Comparison of ENCODE assay signal across 20 cellular contexts in the genomic region with DNA sequence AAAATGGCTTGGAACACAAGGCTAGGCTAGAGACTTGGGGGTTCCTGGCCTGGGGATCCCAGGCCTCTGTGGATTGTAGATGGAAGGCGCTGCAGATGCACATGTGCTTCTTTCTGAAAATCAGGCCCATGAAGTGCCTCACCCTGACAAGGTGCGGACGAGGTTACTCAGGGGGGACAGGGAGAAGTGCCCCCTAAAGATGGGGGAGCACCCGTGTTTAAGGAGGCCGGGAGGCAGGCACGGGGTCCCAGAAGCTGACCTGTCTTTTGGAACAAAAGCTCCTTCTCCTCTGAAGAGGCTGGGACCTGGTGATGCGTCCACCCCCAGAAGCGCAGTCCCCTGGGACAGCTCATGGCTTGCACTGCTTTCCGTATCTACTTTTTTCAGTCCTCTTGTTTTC. TPM values are rescaled to one million over a fixed set of nuclear protein-coding genes. Genes with fewer than 3 reads are reported as not detected.
DNase-seq lines count a peak whose midpoint lies in the region; ATAC-seq and TF ChIP-seq lines count a peak whose summit lies in the region.
"Had no signal": no experiment of that assay in that cellular context is flagged by ENCODE, and none has a peak within 500 bp of the region (broad histone marks: within the 10 kb centered on the region; RNA-seq: fewer than 3 reads in every experiment).

No MANE protein-coding gene starts in this region.

- H3K27me3 Mint-ChIP-seq in naive B cell: peaks cover 14 to 58% (median 55%) of the 10 kb centered on the region in 3 donors

- no peak overlapping the region for H3K4me2 ChIP-seq in SK-N-SH

- no peaks in the 10 kb centered on the region for H3K9me2 ChIP-seq in SK-N-SH

- peaks cover 0 to 7% (median 1%) of the 10 kb centered on the region in 7 donors for H3K9me3 Mint-ChIP-seq in naive B cell
- H3K9me3 Mint-ChIP-seq: activated T-helper 2 cell treated with anti-CD3 and anti-CD28 coated beads, Interferon-gamma antibody, Interleukin-2, Interleukin-4, amounts not matched to agents 10 μg/mL and 5 μg/mL and 100 μg/mL, durations not matched to agents 14 hours and 24 hours and 36 hours; dendritic cell treated with granulocyte-macrophage colony-stimulating factor and Interleukin-4, amounts not matched to agents 40 ng/mL and 50 ng/mL, for 4 days had no signal

- no peak overlapping the region for H2AFZ ChIP-seq in SK-N-SH (ENCODE audit: low read depth)
- H2AFZ ChIP-seq: GM23248 had no signal

- H3K9ac ChIP-seq in SK-N-SH: no peak overlapping the region
- H3K9ac ChIP-seq: GM23248 had no signal

- ATAC-seq in SK-N-SH treated with all-trans-retinoic acid at 6 μM for 48 hours (no peak), naive B cell (ENCODE audit: low read depth in 2 of 2) (no peak)
- ATAC-seq: heart left ventricle, left colon, PC-3 had no signal

- DNase-seq in SK-N-SH (peak; percentile 8), dorsolateral prefrontal cortex (no peak), naive B cell (no peak), transverse colon (no peak), DMS153 (lab: John Stamatoyannopoulos, UW) (no peak), NK-92 (lab: John Stamatoyannopoulos, UW; ENCODE audit: unreplicated experiment) (no peak)
- no peak for DNase-seq in stimulated activated naive CD4-positive, alpha-beta T cell treated with Interleukin-2 at 50 U/mL for 16 hours (lab: John Stamatoyannopoulos, UW)
- DNase-seq: esophagus squamous epithelium, GM23248, heart left ventricle, left colon, NCI-H187, NCI-H524, PC-3 had no signal

- CTCF ChIA-PET in SK-N-SH (lab: Yijun Ruan, JAX): interaction anchor here (1.4 kb wide), 1 partner anchor 57 kb away, joined by 4 read pairs; no protein-coding TSS in a partner anchor

- H3K4me3 Mint-ChIP-seq in naive B cell: peak overlapping the region in 5 of 8 donors; percentile 12 to 53 (median 33)
- H3K4me3 Mint-ChIP-seq: dendritic cell treated with granulocyte-macrophage colony-stimulating factor and Interleukin-4, amounts not matched to agents 40 ng/mL and 50 ng/mL, for 4 days had no signal

- H3K27ac ChIP-seq in SK-N-SH (ENCODE audit: low read depth in 2 of 2, low read length in 1 of 2) (no peak overlapping the region), dorsolateral prefrontal cortex (peak overlapping the region in 3 of 59 donors; percentile 66 to 71 (median 68)), transverse colon (peak overlapping the region in 3 of 4 donors; percentile 52 to 72 (median 54))
- H3K27ac ChIP-seq: 22Rv1, GM23248 had no signal

- no peak overlapping the region for H3K27ac Mint-ChIP-seq in naive B cell
- H3K27ac Mint-ChIP-seq: activated T-helper 2 cell treated with anti-CD3 and anti-CD28 coated beads, Interferon-gamma antibody, Interleukin-2, Interleukin-4, amounts not matched to agents 10 μg/mL and 5 μg/mL and 100 μg/mL, durations not matched to agents 14 hours and 24 hours and 36 hours; CD14-positive monocyte; dendritic cell treated with granulocyte-macrophage colony-stimulating factor and Interleukin-4, amounts not matched to agents 40 ng/mL and 50 ng/mL, for 4 days had no signal

- intact Hi-C loops in dorsolateral prefrontal cortex (cut with DNase I): no loop called here
- intact Hi-C loops in transverse colon (cut with DNase I; ENCODE audit: low total_unique reads): no loop called here

- H3K4me1 ChIP-seq in SK-N-SH (ENCODE audit: control insufficient read depth in 1 of 2, insufficient read depth in 2 of 2, low read depth in 1 of 2, low read length in 1 of 2) (peaks cover 0 to 2% of the 10 kb centered on the region in 2 experiments; a peak in 1 of 4 replicates), transverse colon (peaks cover 0 to 8% (median 6%) of the 10 kb centered on the region in 4 donors)

- H3K79me2 ChIP-seq in SK-N-SH (ENCODE audit: insufficient read depth): no peaks in the 10 kb centered on the region

- no peak for TF ChIP-seq EP300 in SK-N-SH (IDR thresholded peaks at IDR 0.05; ENCODE audit: borderline replicate concordance in 1 of 2, low read depth in 1 of 2, low read length in 1 of 2)
- TF ChIP-seq EP300 in transverse colon (IDR thresholded peaks at IDR 0.05; ENCODE audit: low read depth): no peak

- in situ Hi-C loops in transverse colon (cut with MboI; ENCODE audit: low pct_ligation_motif_present in 1 of 4, low pct_unique_long_range_greater_than_20kb in 1 of 4, low sequenced_read_pairs in 3 of 4): no loop called here

- H3K27me3 ChIP-seq in SK-N-SH (ENCODE audit: insufficient read depth) (peaks cover 51% of the 10 kb centered on the region), dorsolateral prefrontal cortex (peaks cover 0 to 88% (median 29%) of the 10 kb centered on the region in 45 donors), transverse colon (peaks cover 39% of the 10 kb centered on the region)

- H4K20me1 ChIP-seq in SK-N-SH (ENCODE audit: insufficient read depth): peaks cover 5% of the 10 kb centered on the region; the same call in 1 of the 2 replicates

- no peaks in the 10 kb centered on the region for H3K36me3 Mint-ChIP-seq in naive B cell
- H3K36me3 Mint-ChIP-seq: CD14-positive monocyte had no signal

- H3K36me3 ChIP-seq in SK-N-SH (replicated peaks in 1 of 2; ENCODE audit: control insufficient read depth in 1 of 2, insufficient read depth in 2 of 2, low read length in 1 of 2): no peaks in the 10 kb centered on the region
- no peaks in the 10 kb centered on the region for H3K36me3 ChIP-seq in transverse colon
- H3K36me3 ChIP-seq: esophagus squamous epithelium, heart left ventricle had no signal

- no peak for TF ChIP-seq CTCF in SK-N-SH (IDR thresholded peaks at IDR 0.05)
- TF ChIP-seq CTCF in dorsolateral prefrontal cortex (IDR thresholded peaks at IDR 0.05 in 54 of 56, conservative IDR thresholded peaks at IDR 0.05 in 2 of 56; ENCODE audit: low read depth in 1 of 56, partially characterized antibody in 56 of 56): no peak
- TF ChIP-seq CTCF in transverse colon (IDR thresholded peaks at IDR 0.05): no peak

- 65% methylated on average over 9 of the region's 9 CpGs for WGBS in SK-N-SH (ENCODE audit: low lambda C conversion rate)
- WGBS in transverse colon (ENCODE audit: low coverage in 1 of 2), 2 donors: 76% methylated on average over 9 of the region's 9 CpGs; no CpG with 5 or more reads in 1 of the 2 donors

- POLR2A ChIA-PET in SK-N-SH (lab: Yijun Ruan, JAX): no interaction called here

- no peaks in the 10 kb centered on the region for H3K9me3 ChIP-seq in SK-N-SH
- H3K9me3 ChIP-seq in transverse colon: no peaks in the 10 kb centered on the region
- H3K9me3 ChIP-seq: esophagus squamous epithelium, heart left ventricle had no signal

- peaks cover 5% of the 10 kb centered on the region for H3F3A ChIP-seq in SK-N-SH (replicated peaks; ENCODE audit: insufficient read depth)

- H3K4me1 Mint-ChIP-seq in naive B cell: peaks cover 5 to 8% (median 6%) of the 10 kb centered on the region in 3 donors

- H3K4me3 ChIP-seq in SK-N-SH (ENCODE audit: low read depth in 2 of 2, low read length in 1 of 2) (no peak overlapping the region), dorsolateral prefrontal cortex (peak overlapping the region in 48 of 59 donors; percentile 15 to 73 (median 59)), transverse colon (peak overlapping the region in 1 of 4 donors; percentile 51)
- H3K4me3 ChIP-seq: GM23248 had no signal

- no peak for TF ChIP-seq POLR2A in transverse colon (IDR thresholded peaks at IDR 0.05)

- no peak for TF ChIP-seq RAD21 in SK-N-SH (IDR thresholded peaks at IDR 0.05; ENCODE audit: low read length)

TF ChIP-seq in SK-N-SH, 30 proteins besides CTCF, POLR2A, EP300 and RAD21 (continues in another document):
- TF ChIP-seq RFX5 (IDR thresholded peaks at IDR 0.05; ENCODE audit: low read length) (no peak), FOXM1 (IDR thresholded peaks at IDR 0.05; ENCODE audit: low read depth) (no peak), RCOR1 (IDR thresholded peaks at IDR 0.05; ENCODE audit: low read length) (no peak)

TF ChIP-seq in SK-N-SH treated with all-trans-retinoic acid at 6 μM for 48 hours, 23 proteins besides CTCF, POLR2A, EP300 and RAD21 (continues in another document):
- TF ChIP-seq ZFP3 (CRISPR knock-in tag; IDR thresholded peaks at IDR 0.05): no peak
- TF ChIP-seq ZFP30 (CRISPR knock-in tag; IDR thresholded peaks at IDR 0.05): no peak

RNA-seq across cellular contexts. Expression of a gene that starts 2.4 kb away (rescaled TPM):
- polyA plus RNA-seq in SK-N-SH (2012; rRNA removed) (1.9 and 2.4 TPM in 2 replicates), naive B cell (ENCODE audit: low read depth in 6 of 6) (under 1 TPM in 1 of 6 donors, not detected in 5; 0.38 TPM)
- polyA plus RNA-seq in SK-N-SH (2012; cell fraction: cytosol; rRNA removed): 1.1 and 2.7 TPM in 2 replicates
- polyA plus RNA-seq in SK-N-SH (2012; cell fraction: nucleus; rRNA removed): 8.9 and 16.9 TPM in 2 replicates
- total RNA-seq in dorsolateral prefrontal cortex (100 to 1,000 TPM; 104 to 526 (median 351) TPM), transverse colon (1 to 10 TPM; 2.0 to 6.6 (median 4.2) TPM)
- total RNA-seq: GM23248, MCF 10A had no signal
- polyA plus RNA-seq: CD14-positive monocyte, GM23248 had no signal

RNA-seq across cellular contexts. Expression of a gene that starts 33.4 kb away (rescaled TPM):
- polyA plus RNA-seq in SK-N-SH (2012; rRNA removed): 326 and 367 TPM in 2 replicates
- polyA plus RNA-seq in SK-N-SH (2012; cell fraction: cytosol; rRNA removed): 195 and 259 TPM in 2 replicates
- 162 and 171 TPM in 2 replicates for polyA plus RNA-seq in SK-N-SH (2012; cell fraction: nucleus; rRNA removed)
- 100 to 1,000 TPM in 14 of 120 experiments, 10 to 100 TPM in 106; 55.7 to 109 (median 84.8) TPM for total RNA-seq in dorsolateral prefrontal cortex
- polyA plus RNA-seq in naive B cell (ENCODE audit: low read depth in 6 of 6): 100 to 1,000 TPM; 308 to 413 (median 364) TPM
- total RNA-seq in transverse colon: 100 to 1,000 TPM in 2 of 4 donors, 10 to 100 TPM in 2; 16.1 to 165 (median 95.8) TPM

RNA-seq across cellular contexts. Expression of a gene that starts 33.7 kb away (rescaled TPM):
- polyA plus RNA-seq in SK-N-SH (2012; rRNA removed) (78.0 and 107 TPM in 2 replicates), naive B cell (ENCODE audit: low read depth in 6 of 6) (100 to 1,000 TPM in 1 of 6 donors, 10 to 100 TPM in 5; 78.9 to 112 (median 94.3) TPM)
- polyA plus RNA-seq in SK-N-SH (2012; cell fraction: cytosol; rRNA removed): 38.1 and 53.3 TPM in 2 replicates
- polyA plus RNA-seq in SK-N-SH (2012; cell fraction: nucleus; rRNA removed): 212 and 213 TPM in 2 replicates
- total RNA-seq in dorsolateral prefrontal cortex (10 to 100 TPM; 35.7 to 90.5 (median 70.9) TPM), transverse colon (100 to 1,000 TPM in 2 of 4 donors, 10 to 100 TPM in 2; 77.5 to 203 (median 117) TPM)

RNA-seq across cellular contexts. Expression of a gene that starts 47.1 kb away (rescaled TPM):
- polyA plus RNA-seq in SK-N-SH (2012; rRNA removed) (0.50 and 0.74 TPM in 2 replicates), naive B cell (ENCODE audit: low read depth in 6 of 6) (under 1 TPM in 1 of 6 donors, not detected in 5; 0.08 TPM)
- 0.08 and 0.19 TPM in 2 replicates for polyA plus RNA-seq in SK-N-SH (2012; cell fraction: cytosol; rRNA removed)
- 0.80 and 1.5 TPM in 2 replicates for polyA plus RNA-seq in SK-N-SH (2012; cell fraction: nucleus; rRNA removed)
- total RNA-seq in dorsolateral prefrontal cortex (10 to 100 TPM in 19 of 120 experiments, 1 to 10 TPM in 101; 1.8 to 14.2 (median 6.3) TPM), transverse colon (1 to 10 TPM in 2 of 4 donors, under 1 TPM in 2; 0.64 to 3.8 (median 1.3) TPM)
- total RNA-seq: activated T-helper 2 cell treated with anti-CD3 and anti-CD28 coated beads, Interferon-gamma antibody, Interleukin-2, Interleukin-4, amounts not matched to agents 10 μg/mL and 5 μg/mL and 100 μg/mL, durations not matched to agents 14 hours and 24 hours and 36 hours; MCF 10A had no signal
- polyA plus RNA-seq: CD14-positive monocyte had no signal

RNA-seq across cellular contexts. Expression of a gene that starts 58.1 kb away (rescaled TPM):
- polyA plus RNA-seq in SK-N-SH (2012; rRNA removed) (1.9 and 2.0 TPM in 2 replicates), naive B cell (ENCODE audit: low read depth in 6 of 6) (1 to 10 TPM in 5 of 6 donors, not detected in 1; 1.1 to 2.1 (median 1.2) TPM)
- 1.3 and 2.9 TPM in 2 replicates for polyA plus RNA-seq in SK-N-SH (2012; cell fraction: cytosol; rRNA removed)
- polyA plus RNA-seq in SK-N-SH (2012; cell fraction: nucleus; rRNA removed): 4.1 and 4.4 TPM in 2 replicates
- total RNA-seq in dorsolateral prefrontal cortex (100 to 1,000 TPM in 118 of 120 experiments, 10 to 100 TPM in 2; 45.6 to 277 (median 185) TPM), transverse colon (1 to 10 TPM; 5.2 to 7.1 (median 6.1) TPM)
- polyA plus RNA-seq: CD14-positive monocyte had no signal

Comparison
In these comparisons a context has a peak if more than half of its experiments do, and no peak if none do; other contexts are left out.
1. H3K27ac ChIP-seq: peak in transverse colon (3 of 4); none in SK-N-SH (0 of 2).
2. H3K4me3 ChIP-seq: peak in dorsolateral prefrontal cortex (48 of 59); none in SK-N-SH (0 of 2).
3. RNA of a gene that starts 2.4 kb away (total RNA-seq): 104 to 526 TPM in dorsolateral prefrontal cortex; 2.0 to 6.6 TPM in transverse colon; every median in the first group is over 10 times any median in the second.